2 cellular contexts compared by ENCODE assay signal in genomic region chr9:104094534-104095020, GRCh38.
TF ChIP-seq lines count a peak whose summit lies in the region.

No MANE protein-coding gene starts in this region.

TF ChIP-seq in HEK293, 187 proteins besides CTCF, POLR2A, EP300 and RAD21 (continued from another document):
- TF ChIP-seq PRDM10 (tag by site-specific recombination; IDR thresholded peaks at IDR 0.05) = peak; percentile 70; the same call in 1 of the 2 replicates

TF ChIP-seq in H1, 55 proteins besides CTCF, POLR2A, EP300 and RAD21:
- TF ChIP-seq EZH2 (IDR thresholded peaks at IDR 0.05; ENCODE audit: low read depth, low read length, severe bottlenecking) (no peak), SAP30 (IDR thresholded peaks at IDR 0.05; ENCODE audit: insufficient read depth, insufficient replicate concordance, low read length) (peak; percentile 23)
